ENCODE assay signal across 2 cellular contexts in genomic region chr1:20721117-20722061, GRCh38.
TF ChIP-seq lines count a peak whose summit lies in the region.

No MANE protein-coding gene starts in this region.

TF ChIP-seq in SK-N-SH, 30 proteins besides CTCF, POLR2A, EP300 and RAD21 (continued from another document):
- TF ChIP-seq CHD2 (IDR thresholded peaks at IDR 0.05; ENCODE audit: low read length, partially characterized antibody) (no peak), GATA2 (CRISPR knock-in tag; IDR thresholded peaks at IDR 0.05) (no peak), MXI1 (IDR thresholded peaks at IDR 0.05; ENCODE audit: low read depth, low read length) (no peak), NRF1 (IDR thresholded peaks at IDR 0.05; ENCODE audit: low read depth, low read length) (no peak), REST (IDR thresholded peaks at IDR 0.05; ENCODE audit: low read depth, low read length) (no peak), FOSL2 (IDR thresholded peaks at IDR 0.05; ENCODE audit: borderline replicate concordance, low read depth) (no peak), TEAD4 (IDR thresholded peaks at IDR 0.05; ENCODE audit: borderline replicate concordance, insufficient read depth) (no peak), USF2 (IDR thresholded peaks at IDR 0.05; ENCODE audit: borderline replicate concordance, low read depth, low read length) (no peak), EZH2phosphoT487 (IDR thresholded peaks at IDR 0.05; ENCODE audit: borderline replicate concordance, low read depth) (no peak), MAX (IDR thresholded peaks at IDR 0.05; ENCODE audit: low read depth) (no peak), SIN3A (IDR thresholded peaks at IDR 0.05; ENCODE audit: borderline replicate concordance, low read depth, low read length) (no peak), RFX5 (IDR thresholded peaks at IDR 0.05; ENCODE audit: low read length) (no peak), NFIC (IDR thresholded peaks at IDR 0.05; ENCODE audit: borderline replicate concordance) (no peak), MEF2A (IDR thresholded peaks at IDR 0.05; ENCODE audit: borderline replicate concordance, low read depth) (no peak), JUND (IDR thresholded peaks at IDR 0.05) (no peak), FOXJ3 (CRISPR knock-in tag; IDR thresholded peaks at IDR 0.05) (no peak)

TF ChIP-seq in SK-N-SH treated with all-trans-retinoic acid at 6 μM for 48 hours, 23 proteins besides CTCF, POLR2A, EP300 and RAD21 (continued from another document):
- TF ChIP-seq CSRNP3 (CRISPR knock-in tag; IDR thresholded peaks at IDR 0.05) = no peak
- TF ChIP-seq CSDC2 (CRISPR knock-in tag; IDR thresholded peaks at IDR 0.05) = no peak
- TF ChIP-seq RARB (CRISPR knock-in tag; IDR thresholded peaks at IDR 0.05) = no peak
- TF ChIP-seq ESRRG (CRISPR knock-in tag; IDR thresholded peaks at IDR 0.05) = no peak
